9 cellular contexts compared by ENCODE assay signal in the genomic region with DNA sequence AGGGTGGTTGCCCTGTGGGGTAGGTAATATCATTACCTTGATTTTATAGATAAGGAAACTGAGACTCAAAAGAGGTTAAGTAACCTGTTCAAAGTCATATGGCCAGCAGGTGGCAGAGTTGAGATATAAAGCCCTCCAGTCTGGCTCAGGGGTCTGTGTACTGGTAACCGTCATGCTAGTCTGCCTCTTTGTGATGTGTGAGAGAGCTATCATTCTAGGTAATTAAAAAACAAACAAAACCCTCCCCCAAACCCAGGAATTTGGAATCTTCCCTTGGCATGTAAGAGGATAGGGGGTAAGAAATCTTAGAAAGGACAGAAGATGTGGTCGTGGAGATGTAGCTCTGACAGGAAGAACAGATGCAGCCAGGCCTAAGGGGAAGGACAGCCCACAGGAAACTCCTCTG.
A peak's percentile ranks its signal among the peaks of the same experiment; 100 is the strongest.
DNase-seq lines count a peak whose midpoint lies in the region; ATAC-seq and TF ChIP-seq lines count a peak whose summit lies in the region.
"Had no signal": no experiment of that assay in that cellular context is flagged by ENCODE, and none has a peak within 500 bp of the region (broad histone marks: within the 10 kb centered on the region; RNA-seq: fewer than 3 reads in every experiment).

No MANE protein-coding gene starts in this region.

- TF ChIP-seq CTCF in Calu3 (IDR thresholded peaks at IDR 0.05; ENCODE audit: unreplicated experiment) (peak; percentile 71), foreskin fibroblast (IDR thresholded peaks at IDR 0.05; ENCODE audit: low read depth, low read length) (peak; percentile 60)

- H3K9me3 Mint-ChIP-seq in Calu3 (ENCODE audit: low read depth, unreplicated experiment) = no peaks in the 10 kb centered on the region

- CTCF ChIA-PET in Calu3 (lab: Charles Lee) = interaction anchor here (2.2 kb wide), 1 partner anchor 118 kb away, joined by 12 read pairs; no protein-coding TSS in a partner anchor

- no TSS peak for BruUV-seq in Calu3 (replicated peaks; lab: Mats Ljungman, UMichigan)

- peaks cover 64% of the 10 kb centered on the region for H3K27me3 Mint-ChIP-seq in Calu3 (ENCODE audit: unreplicated experiment)
- H3K27me3 Mint-ChIP-seq: activated naive CD8-positive, alpha-beta T cell had no signal

- no peak overlapping the region for H3K4me3 ChIP-seq in foreskin fibroblast (ENCODE audit: low read depth in 1 of 2, low read length in 2 of 2)

- H3K4me1 Mint-ChIP-seq in Calu3 (ENCODE audit: low read depth, unreplicated experiment) = no peaks in the 10 kb centered on the region

- H3K4me3 Mint-ChIP-seq in Calu3 (ENCODE audit: low read depth, unreplicated experiment) = no peak overlapping the region
- H3K4me3 Mint-ChIP-seq: activated naive CD8-positive, alpha-beta T cell had no signal

- H3K27ac Mint-ChIP-seq in Calu3 (ENCODE audit: unreplicated experiment) = no peak overlapping the region
- H3K27ac Mint-ChIP-seq: activated naive CD8-positive, alpha-beta T cell had no signal

- H3K36me3 Mint-ChIP-seq in Calu3 (ENCODE audit: insufficient read depth, unreplicated experiment) = no peaks in the 10 kb centered on the region
- H3K36me3 Mint-ChIP-seq: activated naive CD8-positive, alpha-beta T cell had no signal

- intact Hi-C loops in Calu3 (cut with micrococcal nuclease; ENCODE audit: unreplicated experiment) (no loop called here), sciatic nerve (cut with DNase I) (no loop called here)

- DNase-seq in Calu3 (peak; percentile 68), NOMO-1 (lab: John Stamatoyannopoulos, UW; ENCODE audit: unreplicated experiment in 2 of 2) (peak; percentile 80 to 84), foreskin fibroblast (peak; percentile 35 to 72), sciatic nerve (ENCODE audit: low spot score) (peak; percentile 68), OCI-M2 (lab: John Stamatoyannopoulos, UW; ENCODE audit: unreplicated experiment) (no peak), DMS153 treated with DMSO at 0.1 percent for 48 hours (lab: John Stamatoyannopoulos, UW; ENCODE audit: unreplicated experiment) (no peak)
- peak; percentile 31 to 41 for DNase-seq in activated CD8-positive, alpha-beta memory T cell treated with anti-CD3 and anti-CD28 coated beads for 4 hours (ENCODE audit: low read depth in 2 of 2)

- ATAC-seq in HG03103 (IDR thresholded peaks at IDR 0.05; ENCODE audit: low read depth, unreplicated experiment) (peak; percentile 70), sciatic nerve (peak; percentile 44)

Comparison
In these comparisons a context has a peak if more than half of its experiments do, and no peak if none do; other contexts are left out.
1. DNase-seq: peak in Calu3 (single experiment), NOMO-1 (2 of 2), activated CD8-positive, alpha-beta memory T cell treated with anti-CD3 and anti-CD28 coated beads for 4 hours (2 of 2), foreskin fibroblast (2 of 2) and sciatic nerve (single experiment); none in OCI-M2 (single experiment) and DMS153 treated with DMSO at 0.1 percent for 48 hours (single experiment).